Comparison of ENCODE assay signal across 1 cellular context in the genomic region with DNA sequence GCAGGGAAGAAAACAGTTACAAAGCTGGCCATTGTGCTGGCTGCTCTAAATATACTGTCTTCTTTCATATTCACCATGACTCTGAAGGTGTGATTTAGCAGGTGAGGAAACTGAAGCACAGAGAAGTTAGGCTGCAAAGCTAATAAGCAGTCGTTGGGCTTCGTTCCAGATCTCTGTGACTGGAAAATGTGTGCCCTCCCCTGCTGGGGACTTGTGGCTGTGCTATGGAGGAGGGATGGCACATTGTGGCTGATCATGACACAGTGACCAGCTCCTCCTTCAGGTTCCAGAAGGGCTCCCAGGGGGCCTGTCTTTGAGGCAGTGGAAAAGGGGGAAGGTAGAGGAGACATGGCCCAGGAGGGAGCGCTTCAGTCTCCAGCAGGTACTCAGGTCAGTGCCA.
TF ChIP-seq lines count a peak whose summit lies in the region.

No MANE protein-coding gene starts in this region.

TF ChIP-seq in GM12878, 131 proteins besides CTCF, POLR2A, EP300 and RAD21:
- TF ChIP-seq TCF3 (IDR thresholded peaks at IDR 0.05; ENCODE audit: borderline replicate concordance, insufficient read depth, low read depth, low read length): no peak
- TF ChIP-seq, protein P1, sequence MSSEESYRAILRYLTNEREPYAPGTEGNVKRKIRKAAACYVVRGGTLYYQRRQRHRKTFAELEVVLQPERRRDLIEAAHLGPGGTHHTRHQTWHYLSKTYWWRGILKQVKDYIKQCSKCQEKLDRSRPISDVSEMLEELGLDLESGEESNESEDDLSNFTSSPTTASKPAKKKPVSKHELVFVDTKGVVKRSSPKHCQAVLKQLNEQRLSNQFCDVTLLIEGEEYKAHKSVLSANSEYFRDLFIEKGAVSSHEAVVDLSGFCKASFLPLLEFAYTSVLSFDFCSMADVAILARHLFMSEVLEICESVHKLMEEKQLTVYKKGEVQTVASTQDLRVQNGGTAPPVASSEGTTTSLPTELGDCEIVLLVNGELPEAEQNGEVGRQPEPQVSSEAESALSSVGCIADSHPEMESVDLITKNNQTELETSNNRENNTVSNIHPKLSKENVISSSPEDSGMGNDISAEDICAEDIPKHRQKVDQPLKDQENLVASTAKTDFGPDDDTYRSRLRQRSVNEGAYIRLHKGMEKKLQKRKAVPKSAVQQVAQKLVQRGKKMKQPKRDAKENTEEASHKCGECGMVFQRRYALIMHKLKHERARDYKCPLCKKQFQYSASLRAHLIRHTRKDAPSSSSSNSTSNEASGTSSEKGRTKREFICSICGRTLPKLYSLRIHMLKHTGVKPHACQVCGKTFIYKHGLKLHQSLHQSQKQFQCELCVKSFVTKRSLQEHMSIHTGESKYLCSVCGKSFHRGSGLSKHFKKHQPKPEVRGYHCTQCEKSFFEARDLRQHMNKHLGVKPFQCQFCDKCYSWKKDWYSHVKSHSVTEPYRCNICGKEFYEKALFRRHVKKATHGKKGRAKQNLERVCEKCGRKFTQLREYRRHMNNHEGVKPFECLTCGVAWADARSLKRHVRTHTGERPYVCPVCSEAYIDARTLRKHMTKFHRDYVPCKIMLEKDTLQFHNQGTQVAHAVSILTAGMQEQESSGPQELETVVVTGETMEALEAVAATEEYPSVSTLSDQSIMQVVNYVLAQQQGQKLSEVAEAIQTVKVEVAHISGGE (CRISPR knock-in tag; IDR thresholded peaks at IDR 0.05): no peak
- TF ChIP-seq TAF1 (IDR thresholded peaks at IDR 0.05; ENCODE audit: borderline replicate concordance, low read depth, low read length): no peak
- TF ChIP-seq EED (IDR thresholded peaks at IDR 0.05; ENCODE audit: low read depth): 0 out of 2 replicates have a peak, but pooled peaks have one; percentile 21
- TF ChIP-seq, protein P2, sequence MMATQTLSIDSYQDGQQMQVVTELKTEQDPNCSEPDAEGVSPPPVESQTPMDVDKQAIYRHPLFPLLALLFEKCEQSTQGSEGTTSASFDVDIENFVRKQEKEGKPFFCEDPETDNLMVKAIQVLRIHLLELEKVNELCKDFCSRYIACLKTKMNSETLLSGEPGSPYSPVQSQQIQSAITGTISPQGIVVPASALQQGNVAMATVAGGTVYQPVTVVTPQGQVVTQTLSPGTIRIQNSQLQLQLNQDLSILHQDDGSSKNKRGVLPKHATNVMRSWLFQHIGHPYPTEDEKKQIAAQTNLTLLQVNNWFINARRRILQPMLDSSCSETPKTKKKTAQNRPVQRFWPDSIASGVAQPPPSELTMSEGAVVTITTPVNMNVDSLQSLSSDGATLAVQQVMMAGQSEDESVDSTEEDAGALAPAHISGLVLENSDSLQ (IDR thresholded peaks at IDR 0.05): no peak
- TF ChIP-seq, protein P3, sequence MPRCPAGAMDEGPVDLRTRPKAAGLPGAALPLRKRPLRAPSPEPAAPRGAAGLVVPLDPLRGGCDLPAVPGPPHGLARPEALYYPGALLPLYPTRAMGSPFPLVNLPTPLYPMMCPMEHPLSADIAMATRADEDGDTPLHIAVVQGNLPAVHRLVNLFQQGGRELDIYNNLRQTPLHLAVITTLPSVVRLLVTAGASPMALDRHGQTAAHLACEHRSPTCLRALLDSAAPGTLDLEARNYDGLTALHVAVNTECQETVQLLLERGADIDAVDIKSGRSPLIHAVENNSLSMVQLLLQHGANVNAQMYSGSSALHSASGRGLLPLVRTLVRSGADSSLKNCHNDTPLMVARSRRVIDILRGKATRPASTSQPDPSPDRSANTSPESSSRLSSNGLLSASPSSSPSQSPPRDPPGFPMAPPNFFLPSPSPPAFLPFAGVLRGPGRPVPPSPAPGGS (IDR thresholded peaks at IDR 0.05; ENCODE audit: borderline replicate concordance, insufficient read depth, low read depth, low read length, poor library complexity, severe bottlenecking): peak; percentile 24
- no peak for TF ChIP-seq YY1 (IDR thresholded peaks at IDR 0.05; ENCODE audit: low read depth, low read length)
- TF ChIP-seq ETV6 (conservative IDR thresholded peaks at IDR 0.05 in 1 of 2, IDR thresholded peaks at IDR 0.05 in 1 of 2; ENCODE audit: borderline replicate concordance in 1 of 2, low read depth in 1 of 2): no peak
- no peak for TF ChIP-seq POU2F2 (IDR thresholded peaks at IDR 0.05; ENCODE audit: borderline replicate concordance, low read depth, low read length)
- TF ChIP-seq, protein P4, sequence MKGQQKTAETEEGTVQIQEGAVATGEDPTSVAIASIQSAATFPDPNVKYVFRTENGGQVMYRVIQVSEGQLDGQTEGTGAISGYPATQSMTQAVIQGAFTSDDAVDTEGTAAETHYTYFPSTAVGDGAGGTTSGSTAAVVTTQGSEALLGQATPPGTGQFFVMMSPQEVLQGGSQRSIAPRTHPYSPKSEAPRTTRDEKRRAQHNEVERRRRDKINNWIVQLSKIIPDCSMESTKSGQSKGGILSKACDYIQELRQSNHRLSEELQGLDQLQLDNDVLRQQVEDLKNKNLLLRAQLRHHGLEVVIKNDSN (IDR thresholded peaks at IDR 0.05; ENCODE audit: borderline replicate concordance, extremely low read length, insufficient read depth, low read depth, low read length): no peak
- no peak for TF ChIP-seq LARP7 (IDR thresholded peaks at IDR 0.05)
- TF ChIP-seq MTA3 (IDR thresholded peaks at IDR 0.05; ENCODE audit: borderline replicate concordance, low read length): no peak
- no peak for TF ChIP-seq IKZF1 (conservative IDR thresholded peaks at IDR 0.05)
